Comparison of ENCODE assay signal across 8 cellular contexts in the genomic region with DNA sequence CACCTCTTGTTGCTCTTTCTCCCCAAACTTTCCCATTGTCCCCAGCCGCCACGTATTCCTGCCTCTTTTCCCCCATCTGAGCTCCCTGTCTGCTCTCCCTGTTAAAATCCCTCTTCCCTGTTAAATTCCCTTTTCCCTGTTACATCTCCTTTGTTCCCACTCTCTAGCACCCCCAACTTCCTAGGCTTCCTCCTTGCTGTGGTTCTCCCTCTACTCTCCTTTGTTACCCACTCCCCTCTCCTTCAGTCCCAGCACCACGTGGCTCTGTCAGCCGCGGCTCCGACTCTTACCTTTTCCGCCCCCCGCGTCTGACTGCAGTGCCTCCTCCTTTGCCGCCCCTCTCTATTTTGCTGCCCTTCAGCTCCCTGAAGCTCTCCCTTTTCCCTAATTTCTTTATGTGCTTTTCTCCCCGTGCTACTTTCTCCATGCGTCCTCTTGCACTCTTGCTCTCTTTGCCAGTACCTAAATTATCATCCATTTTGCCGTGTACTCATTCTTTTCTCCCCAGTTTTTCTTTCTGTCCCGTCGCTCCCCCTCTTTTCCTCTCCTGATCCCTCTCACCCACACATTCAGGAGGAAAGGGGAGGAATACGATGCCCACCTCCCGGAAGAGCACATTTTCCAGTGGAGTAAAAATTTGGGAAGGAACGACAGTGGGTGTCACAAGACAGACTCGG. TPM values are rescaled to one million over a fixed set of nuclear protein-coding genes. Genes with fewer than 3 reads are reported as not detected.
DNase-seq lines count a peak whose midpoint lies in the region; ATAC-seq, FAIRE-seq and TF ChIP-seq lines count a peak whose summit lies in the region.

No MANE protein-coding gene starts in this region.

- H3K9me3 ChIP-seq in fibroblast of lung (ENCODE audit: control insufficient read depth, insufficient read depth, low read depth, low read length): no peaks in the 10 kb centered on the region

- DNase-seq in SIG-M5 treated with dmso at 0.1 percent for 504 hours (lab: John Stamatoyannopoulos, UW; ENCODE audit: unreplicated experiment) (peak; percentile 51), SIG-M5 (lab: John Stamatoyannopoulos, UW) (no peak), NCI-H2029 treated with DMSO at 0.1 percent for 48 hours (lab: John Stamatoyannopoulos, UW) (peak; percentile 4), fibroblast of lung (ENCODE audit: low read depth in 2 of 2) (peak in 1 of 2 donors; percentile 40), nephron progenitor cell (peak; percentile 46), urothelium cell line (ENCODE audit: low spot score) (peak; percentile 17)
- DNase-seq in activated CD8-positive, alpha-beta T cell treated with anti-CD3 and anti-CD28 coated beads, Interleukin-2, amount 10 ng/mL, durations not matched to agents 7 days and 5 days: peak; percentile 33
- no peak for DNase-seq in NK-92 treated with Interleukin-12 subunit alpha and Interleukin-12 subunit beta, amount 100 ng/mL, for 24 hours (lab: John Stamatoyannopoulos, UW)

- no peak for TF ChIP-seq CTCF in fibroblast of lung (conservative IDR thresholded peaks at IDR 0.05 in 1 of 2, IDR thresholded peaks at IDR 0.05 in 1 of 2; ENCODE audit: low read depth in 1 of 2, low read length in 2 of 2)
- no peak for TF ChIP-seq CTCF in nephron progenitor cell (IDR thresholded peaks at IDR 0.05)

- H3K4me3 Mint-ChIP-seq in activated CD8-positive, alpha-beta T cell treated with anti-CD3 and anti-CD28 coated beads, Interleukin-2, amount 10 ng/mL, durations not matched to agents 7 days and 5 days: peak overlapping the region; percentile 92
- H3K4me3 Mint-ChIP-seq in nephron progenitor cell: peak overlapping the region; percentile 97

- no peaks in the 10 kb centered on the region for H4K20me1 ChIP-seq in fibroblast of lung (ENCODE audit: control insufficient read depth, extremely low read depth, insufficient read depth, low read length)

- H3K27ac ChIP-seq in fibroblast of lung (ENCODE audit: insufficient read depth, low read length): peak overlapping the region; percentile 88

- ATAC-seq in activated CD8-positive, alpha-beta T cell treated with anti-CD3 and anti-CD28 coated beads, Interleukin-2, amount 10 ng/mL, durations not matched to agents 7 days and 5 days: no peak

- H3K27me3 ChIP-seq in fibroblast of lung (ENCODE audit: control insufficient read depth, insufficient read depth, low read length): no peaks in the 10 kb centered on the region

- FAIRE-seq in urothelium cell line (lab: Jason Lieb, UNC): no peak

- H3K4me2 ChIP-seq in fibroblast of lung (ENCODE audit: extremely low read depth, insufficient read depth, low read length): peak overlapping the region; percentile 87

- no peaks in the 10 kb centered on the region for H3K27me3 Mint-ChIP-seq in activated CD8-positive, alpha-beta T cell treated with anti-CD3 and anti-CD28 coated beads, Interleukin-2, amount 10 ng/mL, durations not matched to agents 7 days and 5 days (ENCODE audit: low read depth)
- peaks cover 13% of the 10 kb centered on the region for H3K27me3 Mint-ChIP-seq in nephron progenitor cell (ENCODE audit: low read depth, poor library complexity)

- peak overlapping the region; percentile 83 for H3K9ac ChIP-seq in fibroblast of lung (ENCODE audit: insufficient read depth, low read length)

- H3K36me3 ChIP-seq in fibroblast of lung (ENCODE audit: control insufficient read depth, insufficient read depth, low read length): no peaks in the 10 kb centered on the region

- H3K79me2 ChIP-seq in fibroblast of lung (ENCODE audit: control insufficient read depth, insufficient read depth, low read length): peaks cover 19% of the 10 kb centered on the region

- peak overlapping the region; percentile 93 for H3K27ac Mint-ChIP-seq in activated CD8-positive, alpha-beta T cell treated with anti-CD3 and anti-CD28 coated beads, Interleukin-2, amount 10 ng/mL, durations not matched to agents 7 days and 5 days
- peak overlapping the region; percentile 99 for H3K27ac Mint-ChIP-seq in nephron progenitor cell

- CTCF ChIA-PET in activated CD8-positive, alpha-beta T cell treated with anti-CD3 and anti-CD28 coated beads, Interleukin-2, amount 10 ng/mL, durations not matched to agents 7 days and 5 days (lab: Charles Lee): interaction anchor here (1.0 to 3.5 kb wide), 6 partner anchors 10 to 99 kb away, joined by 3 to 27 read pairs (median 4); no protein-coding TSS in a partner anchor

- H3K4me3 ChIP-seq in fibroblast of lung (replicated peaks in 1 of 4; ENCODE audit: control extremely low read depth in 1 of 4, insufficient read depth in 1 of 4, low read depth in 3 of 4, low read length in 4 of 4): peak overlapping the region; percentile 56 to 100 (median 91)

- H3K4me1 Mint-ChIP-seq in activated CD8-positive, alpha-beta T cell treated with anti-CD3 and anti-CD28 coated beads, Interleukin-2, amount 10 ng/mL, durations not matched to agents 7 days and 5 days (ENCODE audit: low read depth): peaks cover 29% of the 10 kb centered on the region
- H3K4me1 Mint-ChIP-seq in nephron progenitor cell: peaks cover 24% of the 10 kb centered on the region

- peaks cover 4% of the 10 kb centered on the region for H3K4me1 ChIP-seq in fibroblast of lung (ENCODE audit: control insufficient read depth, extremely low read depth, insufficient read depth, low read length)

- peaks cover 28% of the 10 kb centered on the region for H3K9me3 Mint-ChIP-seq in activated CD8-positive, alpha-beta T cell treated with anti-CD3 and anti-CD28 coated beads, Interleukin-2, amount 10 ng/mL, durations not matched to agents 7 days and 5 days (ENCODE audit: insufficient read depth)
- H3K9me3 Mint-ChIP-seq in nephron progenitor cell: peaks cover 86% of the 10 kb centered on the region

- peaks cover 61% of the 10 kb centered on the region for H3K36me3 Mint-ChIP-seq in activated CD8-positive, alpha-beta T cell treated with anti-CD3 and anti-CD28 coated beads, Interleukin-2, amount 10 ng/mL, durations not matched to agents 7 days and 5 days (ENCODE audit: low read depth)
- peaks cover 74% of the 10 kb centered on the region for H3K36me3 Mint-ChIP-seq in nephron progenitor cell (ENCODE audit: low read depth)

- H2AFZ ChIP-seq in fibroblast of lung (ENCODE audit: low read length): peak overlapping the region; percentile 97

- POLR2A ChIA-PET in activated CD8-positive, alpha-beta T cell treated with anti-CD3 and anti-CD28 coated beads, Interleukin-2, amount 10 ng/mL, durations not matched to agents 7 days and 5 days (lab: Charles Lee): interaction anchor here (2.3 kb wide), 1 partner anchor 50 kb away, joined by 7 read pairs; no protein-coding TSS in a partner anchor

RNA-seq across cellular contexts. Expression of gene ZNF616, which starts 1.0 kb away (rescaled TPM):
- 1 to 10 TPM; 6.2 to 8.4 TPM for total RNA-seq in activated CD8-positive, alpha-beta T cell treated with anti-CD3 and anti-CD28 coated beads, Interleukin-2, amount 10 ng/mL, durations not matched to agents 7 days and 5 days
- total RNA-seq in fibroblast of lung: 11.3 and 12.4 TPM in 2 replicates
- polyA plus RNA-seq in fibroblast of lung: 5.5 and 6.8 TPM in 2 replicates
- polyA plus RNA-seq in fibroblast of lung (2012): 5.5 and 8.2 TPM in 2 replicates
- polyA minus RNA-seq in fibroblast of lung (ENCODE audit: low replicate concordance): 2.1 and 3.8 TPM in 2 replicates

RNA-seq across cellular contexts. Expression of gene ZNF836, which starts 32.7 kb away (rescaled TPM):
- 10 to 100 TPM; 15.5 to 18.7 TPM for total RNA-seq in activated CD8-positive, alpha-beta T cell treated with anti-CD3 and anti-CD28 coated beads, Interleukin-2, amount 10 ng/mL, durations not matched to agents 7 days and 5 days
- total RNA-seq in fibroblast of lung: 10.0 and 13.2 TPM in 2 replicates
- 3.1 and 5.9 TPM in 2 replicates for polyA plus RNA-seq in fibroblast of lung
- 5.3 and 6.5 TPM in 2 replicates for polyA plus RNA-seq in fibroblast of lung (2012)
- 5.4 TPM in 1 of 2 replicates, not detected in the other for polyA minus RNA-seq in fibroblast of lung (ENCODE audit: low replicate concordance)

RNA-seq across cellular contexts. Expression of gene ZNF841, which starts 43.2 kb away (rescaled TPM):
- 10 to 100 TPM; 26.2 to 28.0 TPM for total RNA-seq in activated CD8-positive, alpha-beta T cell treated with anti-CD3 and anti-CD28 coated beads, Interleukin-2, amount 10 ng/mL, durations not matched to agents 7 days and 5 days
- total RNA-seq in fibroblast of lung: 19.8 and 27.4 TPM in 2 replicates
- 6.3 and 9.8 TPM in 2 replicates for polyA plus RNA-seq in fibroblast of lung
- 4.5 and 7.9 TPM in 2 replicates for polyA plus RNA-seq in fibroblast of lung (2012)
- polyA minus RNA-seq in fibroblast of lung (ENCODE audit: low replicate concordance): 16.5 and 34.3 TPM in 2 replicates

RNA-seq across cellular contexts. Expression of gene PPP2R1A, which starts 51.1 kb away (rescaled TPM):
- 100 to 1,000 TPM; 223 to 225 TPM for total RNA-seq in activated CD8-positive, alpha-beta T cell treated with anti-CD3 and anti-CD28 coated beads, Interleukin-2, amount 10 ng/mL, durations not matched to agents 7 days and 5 days
- total RNA-seq in fibroblast of lung: 86.8 and 115 TPM in 2 replicates
- polyA plus RNA-seq in fibroblast of lung: 171 and 210 TPM in 2 replicates
- 319 and 408 TPM in 2 replicates for polyA plus RNA-seq in fibroblast of lung (2012)
- polyA minus RNA-seq in fibroblast of lung (ENCODE audit: low replicate concordance): 567 and 788 TPM in 2 replicates

Comparison
In these comparisons a context has a peak if more than half of its experiments do, and no peak if none do; other contexts are left out.
1. DNase-seq: peak in SIG-M5 treated with dmso at 0.1 percent for 504 hours (single experiment), NCI-H2029 treated with DMSO at 0.1 percent for 48 hours (single experiment), activated CD8-positive, alpha-beta T cell treated with anti-CD3 and anti-CD28 coated beads, Interleukin-2, amount 10 ng/mL, durations not matched to agents 7 days and 5 days (single experiment), nephron progenitor cell (single experiment) and urothelium cell line (single experiment); none in SIG-M5 (single experiment) and NK-92 treated with Interleukin-12 subunit alpha and Interleukin-12 subunit beta, amount 100 ng/mL, for 24 hours (single experiment).